Comparison of ENCODE assay signal across 1 cellular context in genomic region chr5:114434396-114435219, GRCh38.
TF ChIP-seq lines count a peak whose summit lies in the region.

No MANE protein-coding gene starts in this region.

TF ChIP-seq in WTC11, 78 proteins besides CTCF, POLR2A, EP300 and RAD21 (continued from another document):
- no peak for TF ChIP-seq ZNF281 (CRISPR knock-in tag; IDR thresholded peaks at IDR 0.05)
TF ChIP-seq in WTC11: peak in this region for 0.
